1 cellular context compared by ENCODE assay signal in genomic region chr13:49641810-49642291, GRCh38.
TF ChIP-seq lines count a peak whose summit lies in the region.

No MANE protein-coding gene starts in this region.

TF ChIP-seq in K562, 482 proteins besides CTCF, POLR2A, EP300 and RAD21 (continued from another document and continues in another):
- TF ChIP-seq THAP12 (CRISPR knock-in tag; IDR thresholded peaks at IDR 0.05) (no peak), ARID1B (IDR thresholded peaks at IDR 0.05) (peak; percentile 49), ETV6 (IDR thresholded peaks at IDR 0.05; ENCODE audit: borderline replicate concordance in 1 of 2, low read depth in 2 of 2, low read length in 1 of 2) (no peak), ETV6 (CRISPR knock-in tag; IDR thresholded peaks at IDR 0.05; ENCODE audit: borderline replicate concordance) (no peak), BRF1 (IDR thresholded peaks at IDR 0.05; ENCODE audit: borderline replicate concordance, extremely low read depth, insufficient read length) (no peak), PYGO2 (tag; IDR thresholded peaks at IDR 0.05) (no peak), SLC30A9 (CRISPR knock-in tag; IDR thresholded peaks at IDR 0.05) (no peak), SAP30 (IDR thresholded peaks at IDR 0.05; ENCODE audit: borderline replicate concordance, insufficient read depth, low read depth, low read length, poor library complexity, severe bottlenecking) (no peak), CEBPB (tag; IDR thresholded peaks at IDR 0.05) (peak; percentile 93), LCOR (CRISPR knock-in tag; IDR thresholded peaks at IDR 0.05) (no peak), HDAC1 (IDR thresholded peaks at IDR 0.05) (no peak), ZNF589 (CRISPR knock-in tag; IDR thresholded peaks at IDR 0.05; ENCODE audit: low read depth) (0 out of 2 replicates have a peak, but pooled peaks have one; percentile 56), NCOA2 (IDR thresholded peaks at IDR 0.05; ENCODE audit: partially characterized antibody in 2 of 2) (no peak), OTX1 (CRISPR knock-in tag; IDR thresholded peaks at IDR 0.05) (no peak), TRIM24 (IDR thresholded peaks at IDR 0.05) (no peak), CBX2 (IDR thresholded peaks at IDR 0.05; ENCODE audit: insufficient read depth, low read length, poor library complexity, severe bottlenecking) (no peak), HNRNPL (IDR thresholded peaks at IDR 0.05; ENCODE audit: low read depth, low read length) (no peak), TFE3 (CRISPR knock-in tag; IDR thresholded peaks at IDR 0.05) (no peak), DPF2 (IDR thresholded peaks at IDR 0.05) (0 out of 2 replicates have a peak, but pooled peaks have one; percentile 25), KDM2B (CRISPR knock-in tag; IDR thresholded peaks at IDR 0.05) (no peak), ZNF324 (CRISPR knock-in tag; IDR thresholded peaks at IDR 0.05) (no peak), RBM34 (IDR thresholded peaks at IDR 0.05; ENCODE audit: borderline replicate concordance, insufficient read depth, low read length) (no peak), BCL6 (CRISPR knock-in tag; IDR thresholded peaks at IDR 0.05) (no peak), ZNF778 (CRISPR knock-in tag; IDR thresholded peaks at IDR 0.05) (no peak), NFIC (IDR thresholded peaks at IDR 0.05) (no peak), HNRNPUL1 (IDR thresholded peaks at IDR 0.05; ENCODE audit: low read length) (no peak), ZFP91 (CRISPR knock-in tag; IDR thresholded peaks at IDR 0.05) (no peak), ZNF23 (CRISPR knock-in tag; IDR thresholded peaks at IDR 0.05) (no peak), ZNF134 (CRISPR knock-in tag; conservative IDR thresholded peaks at IDR 0.05) (0 out of 2 replicates have a peak, but pooled peaks have one; percentile 19), CBFA2T2 (conservative IDR thresholded peaks at IDR 0.05) (no peak), BRCA1 (IDR thresholded peaks at IDR 0.05) (no peak), BRCA1 (CRISPR knock-in tag; IDR thresholded peaks at IDR 0.05) (no peak), ESRRA (IDR thresholded peaks at IDR 0.05; ENCODE audit: borderline replicate concordance, low read depth) (0 out of 2 replicates have a peak, but pooled peaks have one; percentile 16), MGA (IDR thresholded peaks at IDR 0.05) (0 out of 2 replicates have a peak, but pooled peaks have one; percentile 8), ZFX (CRISPR knock-in tag; IDR thresholded peaks at IDR 0.05) (peak; percentile 24; the same call in 1 of the 2 replicates), LEF1 (IDR thresholded peaks at IDR 0.05) (peak; percentile 23; the same call in 1 of the 2 replicates)
- TF ChIP-seq, protein P1, sequence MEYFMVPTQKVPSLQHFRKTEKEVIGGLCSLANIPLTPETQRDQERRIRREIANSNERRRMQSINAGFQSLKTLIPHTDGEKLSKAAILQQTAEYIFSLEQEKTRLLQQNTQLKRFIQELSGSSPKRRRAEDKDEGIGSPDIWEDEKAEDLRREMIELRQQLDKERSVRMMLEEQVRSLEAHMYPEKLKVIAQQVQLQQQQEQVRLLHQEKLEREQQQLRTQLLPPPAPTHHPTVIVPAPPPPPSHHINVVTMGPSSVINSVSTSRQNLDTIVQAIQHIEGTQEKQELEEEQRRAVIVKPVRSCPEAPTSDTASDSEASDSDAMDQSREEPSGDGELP (CRISPR knock-in tag; IDR thresholded peaks at IDR 0.05; ENCODE audit: borderline replicate concordance), result peak; percentile 36; the same call in 1 of the 2 replicates
- TF ChIP-seq, protein P2, sequence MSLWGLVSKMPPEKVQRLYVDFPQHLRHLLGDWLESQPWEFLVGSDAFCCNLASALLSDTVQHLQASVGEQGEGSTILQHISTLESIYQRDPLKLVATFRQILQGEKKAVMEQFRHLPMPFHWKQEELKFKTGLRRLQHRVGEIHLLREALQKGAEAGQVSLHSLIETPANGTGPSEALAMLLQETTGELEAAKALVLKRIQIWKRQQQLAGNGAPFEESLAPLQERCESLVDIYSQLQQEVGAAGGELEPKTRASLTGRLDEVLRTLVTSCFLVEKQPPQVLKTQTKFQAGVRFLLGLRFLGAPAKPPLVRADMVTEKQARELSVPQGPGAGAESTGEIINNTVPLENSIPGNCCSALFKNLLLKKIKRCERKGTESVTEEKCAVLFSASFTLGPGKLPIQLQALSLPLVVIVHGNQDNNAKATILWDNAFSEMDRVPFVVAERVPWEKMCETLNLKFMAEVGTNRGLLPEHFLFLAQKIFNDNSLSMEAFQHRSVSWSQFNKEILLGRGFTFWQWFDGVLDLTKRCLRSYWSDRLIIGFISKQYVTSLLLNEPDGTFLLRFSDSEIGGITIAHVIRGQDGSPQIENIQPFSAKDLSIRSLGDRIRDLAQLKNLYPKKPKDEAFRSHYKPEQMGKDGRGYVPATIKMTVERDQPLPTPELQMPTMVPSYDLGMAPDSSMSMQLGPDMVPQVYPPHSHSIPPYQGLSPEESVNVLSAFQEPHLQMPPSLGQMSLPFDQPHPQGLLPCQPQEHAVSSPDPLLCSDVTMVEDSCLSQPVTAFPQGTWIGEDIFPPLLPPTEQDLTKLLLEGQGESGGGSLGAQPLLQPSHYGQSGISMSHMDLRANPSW (CRISPR knock-in tag; IDR thresholded peaks at IDR 0.05), result no peak
- TF ChIP-seq, protein P3, sequence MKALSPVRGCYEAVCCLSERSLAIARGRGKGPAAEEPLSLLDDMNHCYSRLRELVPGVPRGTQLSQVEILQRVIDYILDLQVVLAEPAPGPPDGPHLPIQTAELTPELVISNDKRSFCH (CRISPR knock-in tag; IDR thresholded peaks at IDR 0.05), result no peak
- TF ChIP-seq, protein P3 (tag; IDR thresholded peaks at IDR 0.05), result no peak
- TF ChIP-seq, protein P4, sequence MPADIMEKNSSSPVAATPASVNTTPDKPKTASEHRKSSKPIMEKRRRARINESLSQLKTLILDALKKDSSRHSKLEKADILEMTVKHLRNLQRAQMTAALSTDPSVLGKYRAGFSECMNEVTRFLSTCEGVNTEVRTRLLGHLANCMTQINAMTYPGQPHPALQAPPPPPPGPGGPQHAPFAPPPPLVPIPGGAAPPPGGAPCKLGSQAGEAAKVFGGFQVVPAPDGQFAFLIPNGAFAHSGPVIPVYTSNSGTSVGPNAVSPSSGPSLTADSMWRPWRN (IDR thresholded peaks at IDR 0.05; ENCODE audit: low read depth), result no peak
